8 cellular contexts compared by ENCODE assay signal in genomic region chr4:20544645-20545044, GRCh38.
A peak's percentile ranks its signal among the peaks of the same experiment; 100 is the strongest.
DNase-seq lines count a peak whose midpoint lies in the region; ATAC-seq, FAIRE-seq and TF ChIP-seq lines count a peak whose summit lies in the region.

No MANE protein-coding gene starts in this region.

- DNase-seq in ELR (ENCODE audit: low read depth) (peak; percentile 60), LNCaP clone FGC (ENCODE audit: low read depth) (no peak), WERI-Rb-1 (no peak), iPS-NIHi7 (ENCODE audit: extremely low spot score) (peak; percentile 36), urothelium cell line (ENCODE audit: low spot score) (peak; percentile 14)
- no peak for DNase-seq in effector CD4-positive, alpha-beta T cell

- H3K4me3 ChIP-seq in LNCaP clone FGC (ENCODE audit: low read depth, low read length) (no peak overlapping the region), WERI-Rb-1 (ENCODE audit: low read depth, low read length) (no peak overlapping the region)

- H3K27me3 Mint-ChIP-seq in activated T-helper 17 cell treated with anti-CD3 and anti-CD28 coated beads, Interleukin-2, amount 50 U/mL, for 72 hours = no peaks in the 10 kb centered on the region

- FAIRE-seq in urothelium cell line (lab: Jason Lieb, UNC) = no peak

- no peak overlapping the region for H3K4me3 Mint-ChIP-seq in activated T-helper 17 cell treated with anti-CD3 and anti-CD28 coated beads, Interleukin-2, amount 50 U/mL, for 72 hours

- no peaks in the 10 kb centered on the region for H3K9me3 Mint-ChIP-seq in activated T-helper 17 cell treated with anti-CD3 and anti-CD28 coated beads, Interleukin-2, amount 50 U/mL, for 72 hours

- peak; percentile 58 for TF ChIP-seq CTCF in LNCaP clone FGC (IDR thresholded peaks at IDR 0.05; ENCODE audit: control insufficient read depth, extremely low read depth, insufficient read depth)
- peak; percentile 24; the same call in 1 of the 2 replicates for TF ChIP-seq CTCF in WERI-Rb-1 (IDR thresholded peaks at IDR 0.05; ENCODE audit: low read depth, low read length)

- H3K9me3 ChIP-seq in WERI-Rb-1 (ENCODE audit: severe bottlenecking) = no peaks in the 10 kb centered on the region

- H3K27ac Mint-ChIP-seq in activated T-helper 17 cell treated with anti-CD3 and anti-CD28 coated beads, Interleukin-2, amount 50 U/mL, for 72 hours = no peak overlapping the region

- no peaks in the 10 kb centered on the region for H3K4me1 Mint-ChIP-seq in activated T-helper 17 cell treated with anti-CD3 and anti-CD28 coated beads, Interleukin-2, amount 50 U/mL, for 72 hours

- no peaks in the 10 kb centered on the region for H3K36me3 Mint-ChIP-seq in activated T-helper 17 cell treated with anti-CD3 and anti-CD28 coated beads, Interleukin-2, amount 50 U/mL, for 72 hours (ENCODE audit: low read depth)

- no peak for ATAC-seq in activated T-helper 17 cell treated with anti-CD3 and anti-CD28 coated beads, Interleukin-2, amount 50 U/mL, for 72 hours (replicated peaks)
- ATAC-seq in GM18909 (IDR thresholded peaks at IDR 0.05; ENCODE audit: poor library complexity, unreplicated experiment) = no peak

- no peaks in the 10 kb centered on the region for H3K27me3 ChIP-seq in WERI-Rb-1 (ENCODE audit: insufficient read depth, low read depth, severe bottlenecking)

- H3K27ac ChIP-seq in WERI-Rb-1 = no peak overlapping the region

- no peaks in the 10 kb centered on the region for H3K36me3 ChIP-seq in WERI-Rb-1

Comparison
In these comparisons a context has a peak if more than half of its experiments do, and no peak if none do; other contexts are left out.
1. DNase-seq: peak in ELR (single experiment), iPS-NIHi7 (single experiment) and urothelium cell line (single experiment); none in LNCaP clone FGC (single experiment), WERI-Rb-1 (single experiment) and effector CD4-positive, alpha-beta T cell (single experiment).